11 cellular contexts compared by ENCODE assay signal in genomic region chr9:105205787-105206511, GRCh38. TPM values are rescaled to one million over a fixed set of nuclear protein-coding genes. Genes with fewer than 3 reads are reported as not detected.
DNase-seq lines count a peak whose midpoint lies in the region; ATAC-seq, FAIRE-seq and TF ChIP-seq lines count a peak whose summit lies in the region.
"Had no signal": no experiment of that assay in that cellular context is flagged by ENCODE, and none has a peak within 500 bp of the region (broad histone marks: within the 10 kb centered on the region; RNA-seq: fewer than 3 reads in every experiment).

No MANE protein-coding gene starts in this region.

- H3K9me3 ChIP-seq in pancreas, result no peaks in the 10 kb centered on the region

- DNase-seq in AG09319 (ENCODE audit: extremely low read depth, low read depth) (peak; percentile 75), globus pallidus (ENCODE audit: low spot score) (peak; percentile 30), pancreas (peak in 2 of 6 donors; percentile 8 to 17), AML-193 (lab: John Stamatoyannopoulos, UW) (no peak), GM13977 (ENCODE audit: low spot score) (no peak), GOT3 (lab: John Stamatoyannopoulos, UW) (no peak)
- no peak for DNase-seq in activated CD8-positive, alpha-beta T cell treated with anti-CD3 and anti-CD28 coated beads, Interleukin-2, amount 10 ng/mL, durations not matched to agents 7 days and 5 days
- DNase-seq: CD8-positive, alpha-beta memory T cell; NCI-H524 had no signal

- H3K27ac Mint-ChIP-seq in activated CD8-positive, alpha-beta T cell treated with anti-CD3 and anti-CD28 coated beads, Interleukin-2, amount 10 ng/mL, durations not matched to agents 7 days and 5 days, result no peak overlapping the region
- H3K27ac Mint-ChIP-seq: activated naive CD4-positive, alpha-beta T cell treated with anti-CD3 and anti-CD28 coated beads, Interleukin-2, amount 50 U/mL, for 24 hours; CD8-positive, alpha-beta memory T cell had no signal

- CTCF ChIA-PET in activated CD8-positive, alpha-beta T cell treated with anti-CD3 and anti-CD28 coated beads, Interleukin-2, amount 10 ng/mL, durations not matched to agents 7 days and 5 days (lab: Charles Lee), result no interaction called here

- no peaks in the 10 kb centered on the region for H3K9me3 Mint-ChIP-seq in activated CD8-positive, alpha-beta T cell treated with anti-CD3 and anti-CD28 coated beads, Interleukin-2, amount 10 ng/mL, durations not matched to agents 7 days and 5 days (ENCODE audit: insufficient read depth)
- H3K9me3 Mint-ChIP-seq: activated naive CD4-positive, alpha-beta T cell treated with anti-CD3 and anti-CD28 coated beads, Interleukin-2, amount 50 U/mL, for 24 hours; CD8-positive, alpha-beta memory T cell had no signal

- peak in 3 of 4 donors; percentile 60 to 77 (median 68) for ATAC-seq in pancreas
- no peak for ATAC-seq in activated CD8-positive, alpha-beta T cell treated with anti-CD3 and anti-CD28 coated beads, Interleukin-2, amount 10 ng/mL, durations not matched to agents 7 days and 5 days

- no peaks in the 10 kb centered on the region for H3K4me1 ChIP-seq in pancreas

- WGBS in adipose tissue, 3 donors, result 47 to 91% (median 59%) methylated on average over 2 of the region's 2 CpGs
- 84 to 86% methylated on average over 2 of the region's 2 CpGs for WGBS in pancreas, 2 donors

- H3K4me3 Mint-ChIP-seq in activated CD8-positive, alpha-beta T cell treated with anti-CD3 and anti-CD28 coated beads, Interleukin-2, amount 10 ng/mL, durations not matched to agents 7 days and 5 days, result no peak overlapping the region
- H3K4me3 Mint-ChIP-seq: activated naive CD4-positive, alpha-beta T cell treated with anti-CD3 and anti-CD28 coated beads, Interleukin-2, amount 50 U/mL, for 24 hours; CD8-positive, alpha-beta memory T cell had no signal

- peak overlapping the region; percentile 26 for H3K27ac ChIP-seq in adipose tissue (ENCODE audit: low read depth, low read length)
- peak overlapping the region in 1 of 4 donors; percentile 12 for H3K27ac ChIP-seq in pancreas

- intact Hi-C loops in pancreas (cut with DNase I), result no loop called here

- H3K4me1 Mint-ChIP-seq in activated CD8-positive, alpha-beta T cell treated with anti-CD3 and anti-CD28 coated beads, Interleukin-2, amount 10 ng/mL, durations not matched to agents 7 days and 5 days (ENCODE audit: low read depth), result no peaks in the 10 kb centered on the region
- H3K4me1 Mint-ChIP-seq: activated naive CD4-positive, alpha-beta T cell treated with anti-CD3 and anti-CD28 coated beads, Interleukin-2, amount 50 U/mL, for 24 hours; CD8-positive, alpha-beta memory T cell had no signal

- TF ChIP-seq CTCF in AG09319 (IDR thresholded peaks at IDR 0.05; ENCODE audit: low read depth, low read length) (no peak), pancreas (IDR thresholded peaks at IDR 0.05) (no peak), GM13977 (IDR thresholded peaks at IDR 0.05; ENCODE audit: extremely low read depth, insufficient read depth, missing control alignments) (no peak)

- no peaks in the 10 kb centered on the region for H3K36me3 ChIP-seq in pancreas

- in situ Hi-C loops in GM13977 (cut with MboI; ENCODE audit: low pct_unique_long_range_greater_than_20kb, low sequenced_read_pairs, unreplicated experiment), result no loop called here

- H3K4me3 ChIP-seq in pancreas, result no peak overlapping the region

- no peaks in the 10 kb centered on the region for H3K27me3 ChIP-seq in pancreas

- POLR2A ChIA-PET in activated CD8-positive, alpha-beta T cell treated with anti-CD3 and anti-CD28 coated beads, Interleukin-2, amount 10 ng/mL, durations not matched to agents 7 days and 5 days (lab: Charles Lee), result no interaction called here

- no peak for FAIRE-seq in pancreas (lab: Jason Lieb, UNC)

- H3K27me3 Mint-ChIP-seq in activated CD8-positive, alpha-beta T cell treated with anti-CD3 and anti-CD28 coated beads, Interleukin-2, amount 10 ng/mL, durations not matched to agents 7 days and 5 days (ENCODE audit: low read depth), result peaks cover 2% of the 10 kb centered on the region
- H3K27me3 Mint-ChIP-seq: activated naive CD4-positive, alpha-beta T cell treated with anti-CD3 and anti-CD28 coated beads, Interleukin-2, amount 50 U/mL, for 24 hours; CD8-positive, alpha-beta memory T cell had no signal

- H3K36me3 Mint-ChIP-seq in activated CD8-positive, alpha-beta T cell treated with anti-CD3 and anti-CD28 coated beads, Interleukin-2, amount 10 ng/mL, durations not matched to agents 7 days and 5 days (ENCODE audit: low read depth), result no peaks in the 10 kb centered on the region
- H3K36me3 Mint-ChIP-seq: activated naive CD4-positive, alpha-beta T cell treated with anti-CD3 and anti-CD28 coated beads, Interleukin-2, amount 50 U/mL, for 24 hours; CD8-positive, alpha-beta memory T cell had no signal

RNA-seq across cellular contexts. Expression of gene SLC44A1, which starts 38.5 kb away (rescaled TPM):
- polyA plus RNA-seq in adipose tissue (10 to 100 TPM; 10.8 to 16.6 (median 11.6) TPM), pancreas (1 to 10 TPM; 4.6 to 7.0 TPM)
- total RNA-seq in pancreas, result 10 to 100 TPM; 18.6 to 32.3 (median 20.5) TPM
- total RNA-seq in activated CD8-positive, alpha-beta T cell treated with anti-CD3 and anti-CD28 coated beads, Interleukin-2, amount 10 ng/mL, durations not matched to agents 7 days and 5 days, result 10 to 100 TPM; 14.1 to 14.3 TPM

Comparison
In these comparisons a context has a peak if more than half of its experiments do, and no peak if none do; other contexts are left out.
1. DNase-seq: peak in AG09319 (single experiment) and globus pallidus (single experiment); none in activated CD8-positive, alpha-beta T cell treated with anti-CD3 and anti-CD28 coated beads, Interleukin-2, amount 10 ng/mL, durations not matched to agents 7 days and 5 days (single experiment), AML-193 (0 of 2), GM13977 (single experiment) and GOT3 (single experiment).